In genomic region chr19:18153555-18154134, GRCh38 we compare ENCODE assay signal across 1 cellular context.
TF ChIP-seq lines count a peak whose summit lies in the region.

No MANE protein-coding gene starts in this region.

TF ChIP-seq in endothelial cell of umbilical vein, 7 proteins besides CTCF, POLR2A, EP300 and RAD21 (continued from another document):
- TF ChIP-seq EZH2 (IDR thresholded peaks at IDR 0.05; ENCODE audit: borderline replicate concordance, low read depth, low read length, severe bottlenecking) = no peak
